In the genomic region with DNA sequence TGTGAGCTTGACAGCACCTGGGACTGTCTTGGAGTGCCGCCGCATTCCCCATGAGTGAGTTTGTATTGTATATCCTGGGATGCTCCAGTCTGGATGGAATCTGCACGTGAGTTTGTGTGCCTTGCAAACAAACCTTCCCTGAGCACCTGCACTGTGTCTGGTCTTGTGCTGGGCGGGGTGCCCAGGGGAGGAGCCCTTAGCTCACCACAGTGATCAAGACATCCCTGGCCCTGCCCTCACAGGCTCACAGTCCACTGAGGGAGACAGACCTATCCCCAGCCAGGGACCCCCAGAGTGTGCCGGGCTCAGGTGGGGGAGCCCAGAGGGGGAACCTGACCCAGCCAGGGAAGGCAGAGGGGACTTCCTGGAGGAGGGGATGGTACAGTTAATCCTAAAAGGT, we compare ENCODE assay signal across 11 cellular contexts. TPM values are rescaled to one million over a fixed set of nuclear protein-coding genes. Genes with fewer than 3 reads are reported as not detected.
DNase-seq lines count a peak whose midpoint lies in the region; ATAC-seq and TF ChIP-seq lines count a peak whose summit lies in the region.
"Had no signal": no experiment of that assay in that cellular context is flagged by ENCODE, and none has a peak within 500 bp of the region (broad histone marks: within the 10 kb centered on the region; RNA-seq: fewer than 3 reads in every experiment).

No MANE protein-coding gene starts in this region.

- peaks cover 7% of the 10 kb centered on the region for H3K36me3 Mint-ChIP-seq in WTC11
- H3K36me3 Mint-ChIP-seq in CD8-positive, alpha-beta memory T cell, result no peaks in the 10 kb centered on the region
- H3K36me3 Mint-ChIP-seq in activated CD8-positive, alpha-beta T cell treated with anti-CD3 and anti-CD28 coated beads for 36 hours (ENCODE audit: low read depth), result no peaks in the 10 kb centered on the region

- peak overlapping the region; percentile 55 for H2BK15ac ChIP-seq in mesenchymal stem cell (ENCODE audit: low read depth, poor library complexity, severe bottlenecking)

- H2AK5ac ChIP-seq in mesenchymal stem cell (ENCODE audit: low read length, severe bottlenecking), result no peak overlapping the region

- peaks cover 32% of the 10 kb centered on the region for H3K4me1 ChIP-seq in mesenchymal stem cell (ENCODE audit: control insufficient read depth, insufficient read depth, low read depth, low read length)
- peaks cover 5% of the 10 kb centered on the region for H3K4me1 ChIP-seq in CD8-positive, alpha-beta memory T cell (ENCODE audit: insufficient read depth, low read length)

- H3K4me1 Mint-ChIP-seq in WTC11, result peaks cover 42% of the 10 kb centered on the region
- H3K4me1 Mint-ChIP-seq in CD8-positive, alpha-beta memory T cell, result peaks cover 0 to 10% (median 0%) of the 10 kb centered on the region in 3 donors
- H3K4me1 Mint-ChIP-seq in activated CD8-positive, alpha-beta T cell treated with anti-CD3 and anti-CD28 coated beads for 36 hours (ENCODE audit: low read depth), result no peaks in the 10 kb centered on the region

- WGBS in mesenchymal stem cell, result 78% methylated on average over 4 of the region's 5 CpGs

- H2BK12ac ChIP-seq in mesenchymal stem cell (ENCODE audit: low read length in 2 of 2), result no peak overlapping the region

- peaks cover 3 to 13% of the 10 kb centered on the region in 2 experiments for H3K27me3 ChIP-seq in mesenchymal stem cell (ENCODE audit: control insufficient read depth in 1 of 2, insufficient read depth in 1 of 2, low read length in 2 of 2)
- H3K27me3 ChIP-seq in CD8-positive, alpha-beta memory T cell (ENCODE audit: insufficient read depth, low read length, poor library complexity, severe bottlenecking), result peaks cover 7% of the 10 kb centered on the region

- H4K91ac ChIP-seq in mesenchymal stem cell (ENCODE audit: low read length), result no peak overlapping the region

- H3K79me1 ChIP-seq in mesenchymal stem cell (replicated peaks; ENCODE audit: low read length, poor library complexity, severe bottlenecking), result no peaks in the 10 kb centered on the region

- H3K9ac ChIP-seq in mesenchymal stem cell (ENCODE audit: low read length), result no peak overlapping the region

- H3K9me3 Mint-ChIP-seq in WTC11, result no peaks in the 10 kb centered on the region
- H3K9me3 Mint-ChIP-seq in CD8-positive, alpha-beta memory T cell, result no peaks in the 10 kb centered on the region
- H3K9me3 Mint-ChIP-seq in activated CD8-positive, alpha-beta T cell treated with anti-CD3 and anti-CD28 coated beads for 36 hours, result no peaks in the 10 kb centered on the region
- H3K9me3 Mint-ChIP-seq: CD4-positive, alpha-beta T cell had no signal

- CTCF ChIA-PET in WTC11 (lab: Charles Lee), result interaction anchor here (0.6 to 5.0 kb wide), 25 partner anchors 8 to 236 kb away, joined by 3 to 74 read pairs (median 5); partner anchors contain the start of genes APOE, CBLC and NECTIN2
- CTCF ChIA-PET in CD8-positive, alpha-beta memory T cell (lab: Charles Lee), result interaction anchor here (0.6 to 0.8 kb wide), 2 partner anchors 16 to 1137 kb away, joined by 3 read pairs; no protein-coding TSS in a partner anchor
- CTCF ChIA-PET in activated CD8-positive, alpha-beta T cell treated with anti-CD3 and anti-CD28 coated beads for 36 hours (lab: Charles Lee), result interaction anchor here (1.0 to 1.2 kb wide), 5 partner anchors 9 to 150 kb away, joined by 3 to 4 read pairs (median 3); no protein-coding TSS in a partner anchor

- H3K9me3 ChIP-seq in mesenchymal stem cell (ENCODE audit: control insufficient read depth, low read length), result peaks cover 3% of the 10 kb centered on the region
- no peaks in the 10 kb centered on the region for H3K9me3 ChIP-seq in CD8-positive, alpha-beta memory T cell (ENCODE audit: low read length)

- no peak overlapping the region for H3K4ac ChIP-seq in mesenchymal stem cell (ENCODE audit: low read depth in 1 of 2, low read length in 2 of 2)

- POLR2A ChIA-PET in WTC11 (lab: Charles Lee), result interaction anchor here (0.6 to 1.8 kb wide), 4 partner anchors 12 to 503 kb away, joined by 3 to 8 read pairs (median 5); no protein-coding TSS in a partner anchor
- POLR2A ChIA-PET in CD8-positive, alpha-beta memory T cell (lab: Charles Lee), result no interaction called here
- POLR2A ChIA-PET in activated CD8-positive, alpha-beta T cell treated with anti-CD3 and anti-CD28 coated beads for 36 hours (lab: Charles Lee), result no interaction called here

- H2AFZ ChIP-seq in mesenchymal stem cell (ENCODE audit: low read depth, low read length), result no peak overlapping the region

- H2BK5ac ChIP-seq in mesenchymal stem cell (ENCODE audit: low read depth, low read length, poor library complexity, severe bottlenecking), result peak overlapping the region; percentile 3

- H2BK120ac ChIP-seq in mesenchymal stem cell (ENCODE audit: low read depth, low read length), result no peak overlapping the region

- no peak for TF ChIP-seq CTCF in WTC11 (IDR thresholded peaks at IDR 0.05)
- TF ChIP-seq CTCF in activated CD8-positive, alpha-beta T cell treated with anti-CD3 and anti-CD28 coated beads for 36 hours (IDR thresholded peaks at IDR 0.05), result no peak

- intact Hi-C loops in activated CD8-positive, alpha-beta T cell treated with anti-CD3 and anti-CD28 coated beads for 36 hours (cut with micrococcal nuclease), result no loop called here

- peaks cover 0 to 2% of the 10 kb centered on the region in 2 experiments for H3K36me3 ChIP-seq in mesenchymal stem cell (ENCODE audit: control insufficient read depth in 1 of 2, insufficient read depth in 2 of 2, low read depth in 1 of 2, low read length in 2 of 2)
- no peaks in the 10 kb centered on the region for H3K36me3 ChIP-seq in CD8-positive, alpha-beta memory T cell (ENCODE audit: insufficient read depth, low read length)

- H3K23ac ChIP-seq in mesenchymal stem cell (ENCODE audit: low read length in 2 of 2), result no peak overlapping the region

- ATAC-seq in WTC11 (no peak), GM19023 (IDR thresholded peaks at IDR 0.05; ENCODE audit: unreplicated experiment) (no peak)
- ATAC-seq in activated CD8-positive, alpha-beta T cell treated with anti-CD3 and anti-CD28 coated beads for 36 hours, result no peak

- DNase-seq in Caki2 (ENCODE audit: low read depth) (peak; percentile 69), NCI-H146 treated with DMSO at 0.1 percent for 48 hours (lab: John Stamatoyannopoulos, UW; ENCODE audit: unreplicated experiment) (peak; percentile 87), WTC11 (ENCODE audit: low spot score) (no peak), mesenchymal stem cell (no peak), nucleus accumbens (lab: John Stamatoyannopoulos, UW) (no peak)
- DNase-seq in CD8-positive, alpha-beta memory T cell, result no peak
- no peak for DNase-seq in activated CD8-positive, alpha-beta T cell treated with anti-CD3 and anti-CD28 coated beads for 36 hours
- DNase-seq: activated CD8-positive, alpha-beta memory T cell treated with anti-CD3 and anti-CD28 coated beads for 24 hours; CD4-positive, alpha-beta T cell had no signal

- no peak overlapping the region for H3K4me3 ChIP-seq in mesenchymal stem cell (ENCODE audit: insufficient read depth in 1 of 2, low read depth in 1 of 2, low read length in 2 of 2)
- H3K4me3 ChIP-seq in CD8-positive, alpha-beta memory T cell (ENCODE audit: low read length), result no peak overlapping the region

- H3K27ac Mint-ChIP-seq in WTC11, result no peak overlapping the region
- no peak overlapping the region for H3K27ac Mint-ChIP-seq in CD8-positive, alpha-beta memory T cell
- H3K27ac Mint-ChIP-seq in activated CD8-positive, alpha-beta T cell treated with anti-CD3 and anti-CD28 coated beads for 36 hours, result no peak overlapping the region
- H3K27ac Mint-ChIP-seq: CD4-positive, alpha-beta T cell had no signal

- peaks cover 84% of the 10 kb centered on the region for H3K27me3 Mint-ChIP-seq in WTC11 (ENCODE audit: low read depth)
- H3K27me3 Mint-ChIP-seq in CD8-positive, alpha-beta memory T cell, result peaks cover 21 to 29% of the 10 kb centered on the region in 2 donors
- H3K27me3 Mint-ChIP-seq in activated CD8-positive, alpha-beta T cell treated with anti-CD3 and anti-CD28 coated beads for 36 hours, result peaks cover 22% of the 10 kb centered on the region

- H3K4me3 Mint-ChIP-seq in WTC11, result no peak overlapping the region
- no peak overlapping the region for H3K4me3 Mint-ChIP-seq in CD8-positive, alpha-beta memory T cell
- no peak overlapping the region for H3K4me3 Mint-ChIP-seq in activated CD8-positive, alpha-beta T cell treated with anti-CD3 and anti-CD28 coated beads for 36 hours
- H3K4me3 Mint-ChIP-seq: CD4-positive, alpha-beta T cell had no signal

- H3K18ac ChIP-seq in mesenchymal stem cell (ENCODE audit: low read depth in 1 of 2, low read length in 2 of 2), result no peak overlapping the region

- H3K14ac ChIP-seq in mesenchymal stem cell (ENCODE audit: low read length in 2 of 2), result no peak overlapping the region

- H3K27ac ChIP-seq in mesenchymal stem cell (ENCODE audit: low read length, poor library complexity, severe bottlenecking), result no peak overlapping the region
- no peak overlapping the region for H3K27ac ChIP-seq in CD8-positive, alpha-beta memory T cell (ENCODE audit: low read depth, low read length)

- H4K8ac ChIP-seq in mesenchymal stem cell (ENCODE audit: low read length), result peak overlapping the region; percentile 7

- in situ Hi-C loops in Caki2 (cut with HindIII; ENCODE audit: low pct_unique_long_range_greater_than_20kb, low sequenced_read_pairs), result no loop called here

- no peak overlapping the region for H3K4me2 ChIP-seq in mesenchymal stem cell (ENCODE audit: low read length, poor library complexity, severe bottlenecking)

RNA-seq across cellular contexts. Expression of gene BCAM, which starts 1.7 kb away (rescaled TPM):
- total RNA-seq in Caki2 (2014; rRNA removed; shearing (Covaris generic); ENCODE audit: low replicate concordance), result 67.7 and 79.1 TPM in 2 replicates
- 73.1 to 89.5 TPM (median 80.0 TPM) in 3 replicates for total RNA-seq in WTC11 (2021)
- polyA plus RNA-seq in mesenchymal stem cell (2013, experiment 1 of 2), result 19.9 TPM
- polyA plus RNA-seq in mesenchymal stem cell (2013, experiment 2 of 2), result 20.0 TPM
- not detected for total RNA-seq in CD8-positive, alpha-beta memory T cell
- polyA plus RNA-seq in CD8-positive, alpha-beta memory T cell, result not detected
- not detected for total RNA-seq in activated CD8-positive, alpha-beta T cell treated with anti-CD3 and anti-CD28 coated beads for 36 hours
- total RNA-seq: CD4-positive, alpha-beta T cell had no signal

RNA-seq across cellular contexts. Expression of gene CBLC, which starts 29.5 kb away (rescaled TPM):
- total RNA-seq in Caki2 (2014; rRNA removed; shearing (Covaris generic); ENCODE audit: low replicate concordance), result not detected in 2 replicates
- 20.5 to 29.5 TPM (median 27.8 TPM) in 3 replicates for total RNA-seq in WTC11 (2021)
- not detected for polyA plus RNA-seq in mesenchymal stem cell (2013, experiment 1 of 2)
- polyA plus RNA-seq in mesenchymal stem cell (2013, experiment 2 of 2), result not detected
- total RNA-seq in CD8-positive, alpha-beta memory T cell, result not detected
- not detected for polyA plus RNA-seq in CD8-positive, alpha-beta memory T cell
- not detected for total RNA-seq in activated CD8-positive, alpha-beta T cell treated with anti-CD3 and anti-CD28 coated beads for 36 hours
- total RNA-seq: astrocyte; CD4-positive, alpha-beta T cell had no signal

RNA-seq across cellular contexts. Expression of gene NECTIN2, which starts 38.9 kb away (rescaled TPM):
- 90.0 and 91.5 TPM in 2 replicates for total RNA-seq in Caki2 (2014; rRNA removed; shearing (Covaris generic); ENCODE audit: low replicate concordance)
- total RNA-seq in WTC11 (2021), result 164 to 170 TPM (median 168 TPM) in 3 replicates
- polyA plus RNA-seq in mesenchymal stem cell (2013, experiment 1 of 2), result 234 TPM
- 231 TPM for polyA plus RNA-seq in mesenchymal stem cell (2013, experiment 2 of 2)
- under 1 TPM; 0.22 to 0.66 TPM for total RNA-seq in CD8-positive, alpha-beta memory T cell
- polyA plus RNA-seq in CD8-positive, alpha-beta memory T cell, result 0.47 TPM
- total RNA-seq in activated CD8-positive, alpha-beta T cell treated with anti-CD3 and anti-CD28 coated beads for 36 hours, result under 1 TPM; 0.36 to 0.65 TPM

RNA-seq across cellular contexts. Expression of gene BCL3, which starts 58.7 kb away (rescaled TPM):
- 0.95 and 4.2 TPM in 2 replicates for total RNA-seq in Caki2 (2014; rRNA removed; shearing (Covaris generic); ENCODE audit: low replicate concordance)
- total RNA-seq in WTC11 (2021), result 4.6 to 7.8 TPM (median 5.6 TPM) in 3 replicates
- 48.8 TPM for polyA plus RNA-seq in mesenchymal stem cell (2013, experiment 1 of 2)
- polyA plus RNA-seq in mesenchymal stem cell (2013, experiment 2 of 2), result 47.7 TPM
- 10 to 100 TPM; 30.5 to 33.9 TPM for total RNA-seq in CD8-positive, alpha-beta memory T cell
- polyA plus RNA-seq in CD8-positive, alpha-beta memory T cell, result 9.8 TPM
- 10 to 100 TPM; 22.8 to 27.7 TPM for total RNA-seq in activated CD8-positive, alpha-beta T cell treated with anti-CD3 and anti-CD28 coated beads for 36 hours

Comparison
In these comparisons a context has a peak if more than half of its experiments do, and no peak if none do; other contexts are left out.
1. DNase-seq: peak in Caki2 (single experiment) and NCI-H146 treated with DMSO at 0.1 percent for 48 hours (single experiment); none in WTC11 (single experiment), mesenchymal stem cell (single experiment), nucleus accumbens (0 of 56), CD8-positive, alpha-beta memory T cell (0 of 5) and activated CD8-positive, alpha-beta T cell treated with anti-CD3 and anti-CD28 coated beads for 36 hours (single experiment).
2. RNA of gene BCAM, which starts 1.7 kb away (total RNA-seq): 67.7 to 79.1 TPM in Caki2 and 73.1 to 89.5 TPM in WTC11; not detected in CD8-positive, alpha-beta memory T cell and not detected in activated CD8-positive, alpha-beta T cell treated with anti-CD3 and anti-CD28 coated beads for 36 hours; every median in the first group is over 10 times any median in the second.
3. RNA of gene CBLC, which starts 29.5 kb away (total RNA-seq): 20.5 to 29.5 TPM in WTC11; not detected in Caki2, not detected in CD8-positive, alpha-beta memory T cell and not detected in activated CD8-positive, alpha-beta T cell treated with anti-CD3 and anti-CD28 coated beads for 36 hours; every median in the first group is over 10 times any median in the second.
4. RNA of gene NECTIN2, which starts 38.9 kb away (total RNA-seq): 164 to 170 TPM in WTC11 and 90.0 to 91.5 TPM in Caki2; 0.22 to 0.66 TPM in CD8-positive, alpha-beta memory T cell and 0.36 to 0.65 TPM in activated CD8-positive, alpha-beta T cell treated with anti-CD3 and anti-CD28 coated beads for 36 hours; every median in the first group is over 10 times any median in the second.